ENCODE assay signal across 1 cellular context in genomic region chr13:28037399-28037798, GRCh38.
TF ChIP-seq lines count a peak whose summit lies in the region.

No MANE protein-coding gene starts in this region.

TF ChIP-seq in HepG2, 621 proteins besides CTCF, POLR2A, EP300 and RAD21:
- TF ChIP-seq KDM6A (CRISPR knock-in tag; IDR thresholded peaks at IDR 0.05; ENCODE audit: low read depth) (no peak), MXD4 (CRISPR knock-in tag; IDR thresholded peaks at IDR 0.05) (no peak), KDM5A (IDR thresholded peaks at IDR 0.05; ENCODE audit: borderline replicate concordance, low read length) (no peak), ZNF496 (CRISPR knock-in tag; IDR thresholded peaks at IDR 0.05; ENCODE audit: insufficient replicate concordance) (no peak), ZNF335 (CRISPR knock-in tag; IDR thresholded peaks at IDR 0.05) (no peak)
